In the genomic region with DNA sequence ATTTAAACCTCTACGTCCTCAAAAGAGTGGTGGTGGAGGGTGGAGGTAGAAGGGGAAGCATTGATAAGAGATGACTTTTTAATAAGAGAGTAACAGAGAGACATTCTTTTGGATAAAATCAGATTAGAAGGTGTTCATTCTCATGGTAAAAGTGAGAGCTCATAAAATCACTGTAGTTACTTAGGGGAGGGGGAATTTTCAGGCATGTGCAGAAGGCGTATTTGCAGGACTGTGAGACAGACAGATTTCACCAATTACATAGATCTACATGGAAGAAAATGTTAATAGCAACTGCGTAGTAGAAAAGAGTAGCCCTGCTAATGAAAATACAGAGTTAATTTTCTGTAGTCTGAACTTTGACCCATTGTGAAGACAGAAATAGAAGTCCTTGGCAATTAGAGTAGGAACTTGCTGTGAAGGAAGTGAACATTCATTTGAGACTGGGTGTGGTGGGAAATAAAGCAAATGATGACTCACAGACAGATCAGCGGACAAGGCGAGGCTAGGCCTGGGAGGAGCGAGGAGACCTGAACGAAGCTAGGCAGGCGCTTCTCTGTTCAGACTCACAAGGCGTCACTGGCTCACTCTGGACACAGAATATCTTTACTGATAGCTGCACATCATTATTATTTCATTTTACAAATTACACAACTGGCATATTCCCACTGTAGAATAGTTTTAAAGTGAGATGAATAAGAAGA, we compare ENCODE assay signal across 8 cellular contexts. TPM values are rescaled to one million over a fixed set of nuclear protein-coding genes. Genes with fewer than 3 reads are reported as not detected.
DNase-seq lines count a peak whose midpoint lies in the region; ATAC-seq and TF ChIP-seq lines count a peak whose summit lies in the region.

No MANE protein-coding gene starts in this region.

- no peak for ATAC-seq in GM19397 (IDR thresholded peaks at IDR 0.05; ENCODE audit: unreplicated experiment)
- no peak for ATAC-seq in HG02973 (IDR thresholded peaks at IDR 0.05; ENCODE audit: unreplicated experiment)
- no peak for ATAC-seq in GM18498 (IDR thresholded peaks at IDR 0.05; ENCODE audit: unreplicated experiment)

- no peaks in the 10 kb centered on the region for H3K36me3 Mint-ChIP-seq in chondrocyte (ENCODE audit: low read depth)
- no peaks in the 10 kb centered on the region for H3K36me3 Mint-ChIP-seq in mesothelial cell of epicardium

- H3K4me3 Mint-ChIP-seq in chondrocyte (ENCODE audit: unreplicated experiment) (no peak overlapping the region), mesothelial cell of epicardium (no peak overlapping the region)

- H3K9me3 Mint-ChIP-seq in chondrocyte (ENCODE audit: low read depth) (peaks cover 8% of the 10 kb centered on the region), mesothelial cell of epicardium (peaks cover 51% of the 10 kb centered on the region)

- no peak for TF ChIP-seq CTCF in chondrocyte (IDR thresholded peaks at IDR 0.05)
- TF ChIP-seq CTCF in mesothelial cell of epicardium (IDR thresholded peaks at IDR 0.05; ENCODE audit: unreplicated experiment): no peak

- peaks cover 55% of the 10 kb centered on the region for H3K4me1 Mint-ChIP-seq in chondrocyte (ENCODE audit: low read depth)
- peaks cover 35% of the 10 kb centered on the region for H3K4me1 Mint-ChIP-seq in mesothelial cell of epicardium

- peak; percentile 0 for DNase-seq in SHP77 treated with DMSO at 0.1 percent for 48 hours (lab: John Stamatoyannopoulos, UW)
- no peak for DNase-seq in SHP77 (lab: John Stamatoyannopoulos, UW)
- peak; percentile 50 for DNase-seq in SKM-1 treated with dmso at 0.1 percent for 144 hours (lab: John Stamatoyannopoulos, UW; ENCODE audit: unreplicated experiment)
- no peak for DNase-seq in chondrocyte (ENCODE audit: low spot score)
- DNase-seq in mesothelial cell of epicardium (ENCODE audit: low spot score in 2 of 2, unreplicated experiment in 2 of 2): no peak

- peak overlapping the region; percentile 87 for H3K27ac Mint-ChIP-seq in chondrocyte (ENCODE audit: unreplicated experiment)
- peak overlapping the region; percentile 30 for H3K27ac Mint-ChIP-seq in mesothelial cell of epicardium

- no peaks in the 10 kb centered on the region for H3K27me3 Mint-ChIP-seq in chondrocyte (ENCODE audit: low read depth)
- H3K27me3 Mint-ChIP-seq in mesothelial cell of epicardium (ENCODE audit: low read depth): no peaks in the 10 kb centered on the region

RNA-seq across cellular contexts. Expression of a gene that starts 57.2 kb away (rescaled TPM):
- total RNA-seq in chondrocyte (not detected in 3 replicates), mesothelial cell of epicardium (0.34 to 0.44 TPM (median 0.38 TPM) in 3 replicates)

Comparison
In these comparisons a context has a peak if more than half of its experiments do, and no peak if none do; other contexts are left out.
1. DNase-seq: peak in SHP77 treated with DMSO at 0.1 percent for 48 hours (single experiment) and SKM-1 treated with dmso at 0.1 percent for 144 hours (single experiment); none in SHP77 (0 of 2), chondrocyte (single experiment) and mesothelial cell of epicardium (0 of 2).